Comparison of ENCODE assay signal across 8 cellular contexts in the genomic region with DNA sequence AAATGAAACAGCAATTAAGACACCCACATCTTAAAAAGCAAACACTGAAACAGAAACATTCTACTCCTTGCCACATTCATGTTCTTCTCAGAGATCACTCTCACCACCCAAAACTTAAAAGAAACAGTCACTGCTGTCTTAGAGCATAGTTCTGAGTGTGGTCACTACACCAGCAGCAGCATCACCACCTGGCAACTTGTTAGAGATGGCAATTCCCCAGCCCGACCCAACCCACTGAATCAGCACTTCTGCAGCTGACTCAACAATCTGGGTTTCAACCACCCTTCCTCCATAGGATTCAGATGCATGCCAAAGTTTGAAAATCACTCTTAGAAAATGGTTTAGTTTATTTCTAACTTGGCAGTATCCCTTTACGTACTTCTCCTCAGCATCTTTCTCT.
DNase-seq lines count a peak whose midpoint lies in the region; ATAC-seq and TF ChIP-seq lines count a peak whose summit lies in the region.

No MANE protein-coding gene starts in this region.

- no peak for TF ChIP-seq POLR2A in GM18505 (IDR thresholded peaks at IDR 0.05; ENCODE audit: borderline replicate concordance, extremely low read depth, insufficient read depth, insufficient read length)

- H2AFZ ChIP-seq in GM23338: no peak overlapping the region

- DNase-seq in GM23338 (ENCODE audit: low spot score) (peak; percentile 45), NCI-H226 (peak; percentile 59), epithelial cell of prostate (ENCODE audit: low read depth, low spot score) (peak; percentile 86), mesenteric fat pad (ENCODE audit: low spot score) (no peak)
- DNase-seq in effector memory CD8-positive, alpha-beta T cell: no peak

- H3K9me3 Mint-ChIP-seq in GM23338: no peaks in the 10 kb centered on the region
- no peaks in the 10 kb centered on the region for H3K9me3 Mint-ChIP-seq in effector memory CD8-positive, alpha-beta T cell

- H3K9ac ChIP-seq in skeletal muscle satellite cell (ENCODE audit: low read depth, low read length): no peak overlapping the region

- no peak overlapping the region for H3K4me2 ChIP-seq in GM23338
- H3K4me2 ChIP-seq in skeletal muscle satellite cell (ENCODE audit: low read length): peak overlapping the region; percentile 40

- H3K4me1 ChIP-seq in GM23338 (ENCODE audit: insufficient read depth) (0 out of 2 replicates have a peak, but pooled peaks cover under 1% of the 10 kb centered on the region), skeletal muscle satellite cell (ENCODE audit: control insufficient read depth, insufficient read depth, low read length) (peaks cover 7% of the 10 kb centered on the region)

- peaks cover 12% of the 10 kb centered on the region; the same call in 2 of the 3 replicates for H3K36me3 Mint-ChIP-seq in GM23338 (ENCODE audit: low read depth)
- H3K36me3 Mint-ChIP-seq in effector memory CD8-positive, alpha-beta T cell (ENCODE audit: insufficient read depth): no peaks in the 10 kb centered on the region

- H3K4me3 ChIP-seq in GM23338: no peak overlapping the region
- no peak overlapping the region for H3K4me3 ChIP-seq in skeletal muscle satellite cell (ENCODE audit: low read length)

- H3K27me3 ChIP-seq in GM23338 (ENCODE audit: insufficient read depth): no peaks in the 10 kb centered on the region
- no peaks in the 10 kb centered on the region for H3K27me3 ChIP-seq in skeletal muscle satellite cell (ENCODE audit: control insufficient read depth, insufficient read depth, low read length)

- no peak overlapping the region for H3K4me3 Mint-ChIP-seq in GM23338
- no peak overlapping the region for H3K4me3 Mint-ChIP-seq in effector memory CD8-positive, alpha-beta T cell

- H3K9me2 ChIP-seq in GM23338 (ENCODE audit: insufficient read depth): no peaks in the 10 kb centered on the region

- peak overlapping the region; percentile 52 for H3K27ac Mint-ChIP-seq in GM23338
- H3K27ac Mint-ChIP-seq in effector memory CD8-positive, alpha-beta T cell: no peak overlapping the region

- no peaks in the 10 kb centered on the region for H3K36me3 ChIP-seq in GM23338 (ENCODE audit: insufficient read depth)
- peaks cover 4% of the 10 kb centered on the region for H3K36me3 ChIP-seq in skeletal muscle satellite cell (ENCODE audit: insufficient read depth, low read length)

- no peaks in the 10 kb centered on the region for H4K20me1 ChIP-seq in GM23338 (replicated peaks; ENCODE audit: insufficient read depth)

- H3K27ac ChIP-seq in GM23338 (ENCODE audit: low read depth) (no peak overlapping the region), epithelial cell of prostate (peak overlapping the region; percentile 38)

- peaks cover 15% of the 10 kb centered on the region; the same call in 1 of the 2 replicates for H3K79me2 ChIP-seq in GM23338 (replicated peaks; ENCODE audit: insufficient read depth)

- TF ChIP-seq CTCF in GM23338 (conservative IDR thresholded peaks at IDR 0.05; ENCODE audit: low read depth in 2 of 2): no peak

- ATAC-seq in GM18505 (IDR thresholded peaks at IDR 0.05; ENCODE audit: unreplicated experiment) (peak; percentile 74), GM23338 (peak; percentile 73), GM18517 (IDR thresholded peaks at IDR 0.05; ENCODE audit: unreplicated experiment) (no peak)
- no peak for ATAC-seq in effector memory CD8-positive, alpha-beta T cell (replicated peaks)

- H3K9me3 ChIP-seq in skeletal muscle satellite cell (replicated peaks; ENCODE audit: low read length): no peaks in the 10 kb centered on the region

- H3K4me1 Mint-ChIP-seq in GM23338: peaks cover 6% of the 10 kb centered on the region; the same call in 2 of the 3 replicates
- H3K4me1 Mint-ChIP-seq in effector memory CD8-positive, alpha-beta T cell (ENCODE audit: low read depth in 2 of 2): no peaks in the 10 kb centered on the region

- no peaks in the 10 kb centered on the region for H3F3A ChIP-seq in GM23338 (replicated peaks; ENCODE audit: low read depth)

- H3K27me3 Mint-ChIP-seq in GM23338 (ENCODE audit: insufficient read depth, low read depth, poor library complexity): no peaks in the 10 kb centered on the region
- peaks cover 19 to 35% of the 10 kb centered on the region in 2 donors for H3K27me3 Mint-ChIP-seq in effector memory CD8-positive, alpha-beta T cell

TF ChIP-seq in GM23338, 12 proteins besides CTCF, POLR2A, EP300 and RAD21 (continues in another document):
- TF ChIP-seq, protein P1, sequence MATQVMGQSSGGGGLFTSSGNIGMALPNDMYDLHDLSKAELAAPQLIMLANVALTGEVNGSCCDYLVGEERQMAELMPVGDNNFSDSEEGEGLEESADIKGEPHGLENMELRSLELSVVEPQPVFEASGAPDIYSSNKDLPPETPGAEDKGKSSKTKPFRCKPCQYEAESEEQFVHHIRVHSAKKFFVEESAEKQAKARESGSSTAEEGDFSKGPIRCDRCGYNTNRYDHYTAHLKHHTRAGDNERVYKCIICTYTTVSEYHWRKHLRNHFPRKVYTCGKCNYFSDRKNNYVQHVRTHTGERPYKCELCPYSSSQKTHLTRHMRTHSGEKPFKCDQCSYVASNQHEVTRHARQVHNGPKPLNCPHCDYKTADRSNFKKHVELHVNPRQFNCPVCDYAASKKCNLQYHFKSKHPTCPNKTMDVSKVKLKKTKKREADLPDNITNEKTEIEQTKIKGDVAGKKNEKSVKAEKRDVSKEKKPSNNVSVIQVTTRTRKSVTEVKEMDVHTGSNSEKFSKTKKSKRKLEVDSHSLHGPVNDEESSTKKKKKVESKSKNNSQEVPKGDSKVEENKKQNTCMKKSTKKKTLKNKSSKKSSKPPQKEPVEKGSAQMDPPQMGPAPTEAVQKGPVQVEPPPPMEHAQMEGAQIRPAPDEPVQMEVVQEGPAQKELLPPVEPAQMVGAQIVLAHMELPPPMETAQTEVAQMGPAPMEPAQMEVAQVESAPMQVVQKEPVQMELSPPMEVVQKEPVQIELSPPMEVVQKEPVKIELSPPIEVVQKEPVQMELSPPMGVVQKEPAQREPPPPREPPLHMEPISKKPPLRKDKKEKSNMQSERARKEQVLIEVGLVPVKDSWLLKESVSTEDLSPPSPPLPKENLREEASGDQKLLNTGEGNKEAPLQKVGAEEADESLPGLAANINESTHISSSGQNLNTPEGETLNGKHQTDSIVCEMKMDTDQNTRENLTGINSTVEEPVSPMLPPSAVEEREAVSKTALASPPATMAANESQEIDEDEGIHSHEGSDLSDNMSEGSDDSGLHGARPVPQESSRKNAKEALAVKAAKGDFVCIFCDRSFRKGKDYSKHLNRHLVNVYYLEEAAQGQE (IDR thresholded peaks at IDR 0.05; ENCODE audit: unreplicated experiment): no peak
- TF ChIP-seq POLR2AphosphoS5 (IDR thresholded peaks at IDR 0.05; ENCODE audit: low read depth) (no peak), ZNF331 (CRISPR knock-in tag; IDR thresholded peaks at IDR 0.05; ENCODE audit: low read depth) (no peak), STAT1 (IDR thresholded peaks at IDR 0.05; ENCODE audit: unreplicated experiment) (no peak), JUNB (IDR thresholded peaks at IDR 0.05; ENCODE audit: unreplicated experiment) (no peak), EZH2phosphoT487 (IDR thresholded peaks at IDR 0.05; ENCODE audit: unreplicated experiment) (no peak), NANOG (IDR thresholded peaks at IDR 0.05; ENCODE audit: borderline replicate concordance) (no peak)
- TF ChIP-seq, protein P2, sequence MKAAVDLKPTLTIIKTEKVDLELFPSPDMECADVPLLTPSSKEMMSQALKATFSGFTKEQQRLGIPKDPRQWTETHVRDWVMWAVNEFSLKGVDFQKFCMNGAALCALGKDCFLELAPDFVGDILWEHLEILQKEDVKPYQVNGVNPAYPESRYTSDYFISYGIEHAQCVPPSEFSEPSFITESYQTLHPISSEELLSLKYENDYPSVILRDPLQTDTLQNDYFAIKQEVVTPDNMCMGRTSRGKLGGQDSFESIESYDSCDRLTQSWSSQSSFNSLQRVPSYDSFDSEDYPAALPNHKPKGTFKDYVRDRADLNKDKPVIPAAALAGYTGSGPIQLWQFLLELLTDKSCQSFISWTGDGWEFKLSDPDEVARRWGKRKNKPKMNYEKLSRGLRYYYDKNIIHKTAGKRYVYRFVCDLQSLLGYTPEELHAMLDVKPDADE (IDR thresholded peaks at IDR 0.05): no peak

Comparison
In these comparisons a context has a peak if more than half of its experiments do, and no peak if none do; other contexts are left out.
1. ATAC-seq: peak in GM18505 (single experiment) and GM23338 (single experiment); none in GM18517 (single experiment) and effector memory CD8-positive, alpha-beta T cell (single experiment).
2. DNase-seq: peak in GM23338 (single experiment), NCI-H226 (single experiment) and epithelial cell of prostate (single experiment); none in mesenteric fat pad (single experiment) and effector memory CD8-positive, alpha-beta T cell (0 of 3).